Comparison of ENCODE assay signal across 8 cellular contexts in the genomic region with DNA sequence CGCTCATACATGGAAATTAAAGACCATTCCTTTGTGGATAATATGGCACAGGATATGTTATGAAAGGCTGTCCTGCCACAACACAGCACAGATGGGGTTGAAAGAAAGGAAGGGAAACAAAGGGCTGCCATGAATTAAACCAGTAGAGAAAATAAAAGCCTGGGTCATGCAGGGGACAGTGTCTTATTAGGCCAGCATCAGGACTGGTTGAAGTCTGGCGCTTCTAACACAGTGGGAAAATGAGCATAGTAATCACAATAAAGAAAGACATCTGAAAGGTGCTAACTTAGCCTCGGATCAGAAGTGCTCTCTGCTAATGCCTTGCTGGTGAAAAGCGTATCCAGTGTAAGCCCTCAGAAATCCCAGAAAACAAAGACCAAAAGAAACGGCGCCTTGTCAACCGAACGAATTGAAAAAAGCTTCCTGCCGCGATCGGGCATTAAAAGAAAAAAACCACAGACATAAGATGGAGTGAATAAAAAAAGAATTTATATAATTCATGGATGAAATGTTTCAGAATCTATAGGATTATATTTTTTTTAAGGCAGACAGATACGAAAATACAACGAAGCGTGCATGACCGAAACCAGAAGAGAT. TPM values are rescaled to one million over a fixed set of nuclear protein-coding genes. Genes with fewer than 3 reads are reported as not detected.
DNase-seq lines count a peak whose midpoint lies in the region; ATAC-seq and TF ChIP-seq lines count a peak whose summit lies in the region.

No MANE protein-coding gene starts in this region.

- H3K4me3 ChIP-seq in BJ (ENCODE audit: low read depth, low read length) (peak overlapping the region; percentile 20), WERI-Rb-1 (ENCODE audit: low read depth, low read length) (peak overlapping the region; percentile 94)

- no peak for TF ChIP-seq CTCF in BJ (IDR thresholded peaks at IDR 0.05; ENCODE audit: insufficient read depth, low read depth, low read length)
- TF ChIP-seq CTCF in WERI-Rb-1 (IDR thresholded peaks at IDR 0.05; ENCODE audit: low read depth, low read length) = no peak
- TF ChIP-seq CTCF in GM13976 (IDR thresholded peaks at IDR 0.05; ENCODE audit: borderline replicate concordance, control extremely low read depth, extremely low read depth, insufficient read depth, missing control alignments) = no peak

- H3K4me3 Mint-ChIP-seq in IgD-negative memory B cell = peak overlapping the region in 3 of 4 donors; percentile 66 to 80 (median 74)

- no peaks in the 10 kb centered on the region for H3K27me3 ChIP-seq in BJ (ENCODE audit: control insufficient read depth, insufficient read depth, low read length)
- H3K27me3 ChIP-seq in WERI-Rb-1 (ENCODE audit: insufficient read depth, low read depth, severe bottlenecking) = peaks cover 7% of the 10 kb centered on the region

- peak overlapping the region; percentile 97 for H3K27ac ChIP-seq in WERI-Rb-1

- POLR2A ChIA-PET in BJ (lab: Charles Lee) = no interaction called here

- peaks cover 0 to 1% (median 0%) of the 10 kb centered on the region in 3 donors for H3K4me1 Mint-ChIP-seq in IgD-negative memory B cell

- no peaks in the 10 kb centered on the region for H3K36me3 ChIP-seq in BJ (ENCODE audit: control insufficient read depth, insufficient read depth, low read length)
- peaks cover 15% of the 10 kb centered on the region for H3K36me3 ChIP-seq in WERI-Rb-1

- no peak for DNase-seq in BJ (ENCODE audit: low read depth)
- peak; percentile 17 for DNase-seq in WERI-Rb-1
- peak; percentile 38 for DNase-seq in medulla oblongata (ENCODE audit: extremely low spot score)
- DNase-seq in NCI-H128 (lab: John Stamatoyannopoulos, UW; ENCODE audit: unreplicated experiment) = no peak
- no peak for DNase-seq in germinal center (ENCODE audit: low spot score)
- DNase-seq in GM13976 (ENCODE audit: low spot score) = no peak

- H3K27me3 Mint-ChIP-seq in IgD-negative memory B cell = no peaks in the 10 kb centered on the region

- no peak overlapping the region for H3K27ac Mint-ChIP-seq in IgD-negative memory B cell

- in situ Hi-C loops in GM13976 (cut with MboI; ENCODE audit: low sequenced_read_pairs, unreplicated experiment) = no loop called here

- H3K9me3 ChIP-seq in WERI-Rb-1 (ENCODE audit: severe bottlenecking) = peaks cover 5% of the 10 kb centered on the region

- no peak for ATAC-seq in GM19035 (IDR thresholded peaks at IDR 0.05; ENCODE audit: unreplicated experiment)

- no peaks in the 10 kb centered on the region for H3K9me3 Mint-ChIP-seq in IgD-negative memory B cell

- H3K36me3 Mint-ChIP-seq in IgD-negative memory B cell = no peaks in the 10 kb centered on the region

- CTCF ChIA-PET in BJ (lab: Yijun Ruan, JAX) = no interaction called here

RNA-seq across cellular contexts. Expression of a gene that starts 0.6 kb away (rescaled TPM):
- polyA plus RNA-seq in BJ (2011; rRNA removed) (0.34 and 0.43 TPM in 2 replicates), IgD-negative memory B cell (0.49 TPM)
- 0.66 and 0.67 TPM in 2 replicates for polyA minus RNA-seq in BJ (2011; rRNA and poly(A)+ RNA removed)

Comparison
In these comparisons a context has a peak if more than half of its experiments do, and no peak if none do; other contexts are left out.
1. DNase-seq: peak in WERI-Rb-1 (single experiment) and medulla oblongata (single experiment); none in BJ (single experiment), NCI-H128 (single experiment), germinal center (single experiment) and GM13976 (single experiment).